In the genomic region with DNA sequence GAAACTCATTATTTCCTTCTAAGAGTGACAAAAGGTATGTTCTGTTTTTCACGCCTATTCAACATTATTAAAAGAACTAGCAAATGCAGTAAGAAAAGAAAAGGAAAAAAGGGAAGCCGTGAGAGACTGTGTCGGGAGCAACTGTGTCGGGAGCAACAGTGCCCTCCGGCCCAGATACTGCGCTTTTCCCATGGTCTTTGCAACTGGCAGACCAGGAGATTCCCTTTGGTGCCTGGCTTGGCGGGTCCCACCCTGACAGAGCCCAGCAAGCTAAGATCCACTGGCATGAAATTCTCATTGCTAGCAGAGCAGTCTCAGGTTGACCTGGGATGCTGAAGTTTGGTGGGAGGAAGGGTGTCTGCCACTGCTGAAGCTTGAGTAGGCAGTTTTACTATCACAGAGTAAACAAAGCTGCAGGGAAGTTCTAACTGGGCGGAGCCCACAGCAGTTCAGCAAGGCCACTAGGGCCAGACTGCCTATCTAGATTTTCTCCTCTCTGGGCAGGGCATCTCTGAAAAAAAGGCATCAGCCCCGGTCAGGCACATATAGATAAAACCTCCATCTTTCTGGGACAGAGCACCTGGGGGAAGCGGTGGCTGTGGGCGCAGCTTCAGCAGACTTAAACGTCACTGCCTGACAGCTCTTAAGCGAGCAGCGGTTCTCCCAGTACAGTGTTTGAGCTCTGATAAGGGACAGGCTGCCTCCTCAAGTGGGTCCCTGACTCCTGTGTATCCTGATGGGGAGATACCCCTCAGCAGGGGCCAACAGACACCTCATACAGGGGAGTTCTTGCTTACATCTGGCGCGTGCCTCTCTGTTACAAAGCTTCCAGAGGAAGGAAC, we compare ENCODE assay signal across 1 cellular context.
TF ChIP-seq lines count a peak whose summit lies in the region.

No MANE protein-coding gene starts in this region.

TF ChIP-seq in K562, 482 proteins besides CTCF, POLR2A, EP300 and RAD21 (continued from another document):
- TF ChIP-seq, protein P1, sequence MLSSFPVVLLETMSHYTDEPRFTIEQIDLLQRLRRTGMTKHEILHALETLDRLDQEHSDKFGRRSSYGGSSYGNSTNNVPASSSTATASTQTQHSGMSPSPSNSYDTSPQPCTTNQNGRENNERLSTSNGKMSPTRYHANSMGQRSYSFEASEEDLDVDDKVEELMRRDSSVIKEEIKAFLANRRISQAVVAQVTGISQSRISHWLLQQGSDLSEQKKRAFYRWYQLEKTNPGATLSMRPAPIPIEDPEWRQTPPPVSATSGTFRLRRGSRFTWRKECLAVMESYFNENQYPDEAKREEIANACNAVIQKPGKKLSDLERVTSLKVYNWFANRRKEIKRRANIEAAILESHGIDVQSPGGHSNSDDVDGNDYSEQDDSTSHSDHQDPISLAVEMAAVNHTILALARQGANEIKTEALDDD (IDR thresholded peaks at IDR 0.05): no peak
- TF ChIP-seq, protein P2, sequence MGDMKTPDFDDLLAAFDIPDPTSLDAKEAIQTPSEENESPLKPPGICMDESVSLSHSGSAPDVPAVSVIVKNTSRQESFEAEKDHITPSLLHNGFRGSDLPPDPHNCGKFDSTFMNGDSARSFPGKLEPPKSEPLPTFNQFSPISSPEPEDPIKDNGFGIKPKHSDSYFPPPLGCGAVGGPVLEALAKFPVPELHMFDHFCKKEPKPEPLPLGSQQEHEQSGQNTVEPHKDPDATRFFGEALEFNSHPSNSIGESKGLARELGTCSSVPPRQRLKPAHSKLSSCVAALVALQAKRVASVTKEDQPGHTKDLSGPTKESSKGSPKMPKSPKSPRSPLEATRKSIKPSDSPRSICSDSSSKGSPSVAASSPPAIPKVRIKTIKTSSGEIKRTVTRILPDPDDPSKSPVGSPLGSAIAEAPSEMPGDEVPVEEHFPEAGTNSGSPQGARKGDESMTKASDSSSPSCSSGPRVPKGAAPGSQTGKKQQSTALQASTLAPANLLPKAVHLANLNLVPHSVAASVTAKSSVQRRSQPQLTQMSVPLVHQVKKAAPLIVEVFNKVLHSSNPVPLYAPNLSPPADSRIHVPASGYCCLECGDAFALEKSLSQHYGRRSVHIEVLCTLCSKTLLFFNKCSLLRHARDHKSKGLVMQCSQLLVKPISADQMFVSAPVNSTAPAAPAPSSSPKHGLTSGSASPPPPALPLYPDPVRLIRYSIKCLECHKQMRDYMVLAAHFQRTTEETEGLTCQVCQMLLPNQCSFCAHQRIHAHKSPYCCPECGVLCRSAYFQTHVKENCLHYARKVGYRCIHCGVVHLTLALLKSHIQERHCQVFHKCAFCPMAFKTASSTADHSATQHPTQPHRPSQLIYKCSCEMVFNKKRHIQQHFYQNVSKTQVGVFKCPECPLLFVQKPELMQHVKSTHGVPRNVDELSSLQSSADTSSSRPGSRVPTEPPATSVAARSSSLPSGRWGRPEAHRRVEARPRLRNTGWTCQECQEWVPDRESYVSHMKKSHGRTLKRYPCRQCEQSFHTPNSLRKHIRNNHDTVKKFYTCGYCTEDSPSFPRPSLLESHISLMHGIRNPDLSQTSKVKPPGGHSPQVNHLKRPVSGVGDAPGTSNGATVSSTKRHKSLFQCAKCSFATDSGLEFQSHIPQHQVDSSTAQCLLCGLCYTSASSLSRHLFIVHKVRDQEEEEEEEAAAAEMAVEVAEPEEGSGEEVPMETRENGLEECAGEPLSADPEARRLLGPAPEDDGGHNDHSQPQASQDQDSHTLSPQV (IDR thresholded peaks at IDR 0.05): no peak
- TF ChIP-seq BCOR (IDR thresholded peaks at IDR 0.05) (no peak), MYNN (IDR thresholded peaks at IDR 0.05) (no peak), MYNN (CRISPR knock-in tag; IDR thresholded peaks at IDR 0.05) (no peak)
- TF ChIP-seq, protein P3, sequence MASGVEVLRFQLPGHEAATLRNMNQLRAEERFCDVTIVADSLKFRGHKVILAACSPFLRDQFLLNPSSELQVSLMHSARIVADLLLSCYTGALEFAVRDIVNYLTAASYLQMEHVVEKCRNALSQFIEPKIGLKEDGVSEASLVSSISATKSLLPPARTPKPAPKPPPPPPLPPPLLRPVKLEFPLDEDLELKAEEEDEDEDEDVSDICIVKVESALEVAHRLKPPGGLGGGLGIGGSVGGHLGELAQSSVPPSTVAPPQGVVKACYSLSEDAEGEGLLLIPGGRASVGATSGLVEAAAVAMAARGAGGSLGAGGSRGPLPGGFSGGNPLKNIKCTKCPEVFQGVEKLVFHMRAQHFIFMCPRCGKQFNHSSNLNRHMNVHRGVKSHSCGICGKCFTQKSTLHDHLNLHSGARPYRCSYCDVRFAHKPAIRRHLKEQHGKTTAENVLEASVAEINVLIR (CRISPR knock-in tag; IDR thresholded peaks at IDR 0.05): no peak
- TF ChIP-seq, protein P4, sequence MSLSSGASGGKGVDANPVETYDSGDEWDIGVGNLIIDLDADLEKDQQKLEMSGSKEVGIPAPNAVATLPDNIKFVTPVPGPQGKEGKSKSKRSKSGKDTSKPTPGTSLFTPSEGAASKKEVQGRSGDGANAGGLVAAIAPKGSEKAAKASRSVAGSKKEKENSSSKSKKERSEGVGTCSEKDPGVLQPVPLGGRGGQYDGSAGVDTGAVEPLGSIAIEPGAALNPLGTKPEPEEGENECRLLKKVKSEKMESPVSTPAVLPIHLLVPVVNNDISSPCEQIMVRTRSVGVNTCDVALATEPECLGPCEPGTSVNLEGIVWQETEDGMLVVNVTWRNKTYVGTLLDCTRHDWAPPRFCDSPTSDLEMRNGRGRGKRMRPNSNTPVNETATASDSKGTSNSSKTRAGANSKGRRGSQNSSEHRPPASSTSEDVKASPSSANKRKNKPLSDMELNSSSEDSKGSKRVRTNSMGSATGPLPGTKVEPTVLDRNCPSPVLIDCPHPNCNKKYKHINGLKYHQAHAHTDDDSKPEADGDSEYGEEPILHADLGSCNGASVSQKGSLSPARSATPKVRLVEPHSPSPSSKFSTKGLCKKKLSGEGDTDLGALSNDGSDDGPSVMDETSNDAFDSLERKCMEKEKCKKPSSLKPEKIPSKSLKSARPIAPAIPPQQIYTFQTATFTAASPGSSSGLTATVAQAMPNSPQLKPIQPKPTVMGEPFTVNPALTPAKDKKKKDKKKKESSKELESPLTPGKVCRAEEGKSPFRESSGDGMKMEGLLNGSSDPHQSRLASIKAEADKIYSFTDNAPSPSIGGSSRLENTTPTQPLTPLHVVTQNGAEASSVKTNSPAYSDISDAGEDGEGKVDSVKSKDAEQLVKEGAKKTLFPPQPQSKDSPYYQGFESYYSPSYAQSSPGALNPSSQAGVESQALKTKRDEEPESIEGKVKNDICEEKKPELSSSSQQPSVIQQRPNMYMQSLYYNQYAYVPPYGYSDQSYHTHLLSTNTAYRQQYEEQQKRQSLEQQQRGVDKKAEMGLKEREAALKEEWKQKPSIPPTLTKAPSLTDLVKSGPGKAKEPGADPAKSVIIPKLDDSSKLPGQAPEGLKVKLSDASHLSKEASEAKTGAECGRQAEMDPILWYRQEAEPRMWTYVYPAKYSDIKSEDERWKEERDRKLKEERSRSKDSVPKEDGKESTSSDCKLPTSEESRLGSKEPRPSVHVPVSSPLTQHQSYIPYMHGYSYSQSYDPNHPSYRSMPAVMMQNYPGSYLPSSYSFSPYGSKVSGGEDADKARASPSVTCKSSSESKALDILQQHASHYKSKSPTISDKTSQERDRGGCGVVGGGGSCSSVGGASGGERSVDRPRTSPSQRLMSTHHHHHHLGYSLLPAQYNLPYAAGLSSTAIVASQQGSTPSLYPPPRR (CRISPR knock-in tag; IDR thresholded peaks at IDR 0.05; ENCODE audit: borderline replicate concordance): no peak
